ENCODE assay signal across 8 cellular contexts in the genomic region with DNA sequence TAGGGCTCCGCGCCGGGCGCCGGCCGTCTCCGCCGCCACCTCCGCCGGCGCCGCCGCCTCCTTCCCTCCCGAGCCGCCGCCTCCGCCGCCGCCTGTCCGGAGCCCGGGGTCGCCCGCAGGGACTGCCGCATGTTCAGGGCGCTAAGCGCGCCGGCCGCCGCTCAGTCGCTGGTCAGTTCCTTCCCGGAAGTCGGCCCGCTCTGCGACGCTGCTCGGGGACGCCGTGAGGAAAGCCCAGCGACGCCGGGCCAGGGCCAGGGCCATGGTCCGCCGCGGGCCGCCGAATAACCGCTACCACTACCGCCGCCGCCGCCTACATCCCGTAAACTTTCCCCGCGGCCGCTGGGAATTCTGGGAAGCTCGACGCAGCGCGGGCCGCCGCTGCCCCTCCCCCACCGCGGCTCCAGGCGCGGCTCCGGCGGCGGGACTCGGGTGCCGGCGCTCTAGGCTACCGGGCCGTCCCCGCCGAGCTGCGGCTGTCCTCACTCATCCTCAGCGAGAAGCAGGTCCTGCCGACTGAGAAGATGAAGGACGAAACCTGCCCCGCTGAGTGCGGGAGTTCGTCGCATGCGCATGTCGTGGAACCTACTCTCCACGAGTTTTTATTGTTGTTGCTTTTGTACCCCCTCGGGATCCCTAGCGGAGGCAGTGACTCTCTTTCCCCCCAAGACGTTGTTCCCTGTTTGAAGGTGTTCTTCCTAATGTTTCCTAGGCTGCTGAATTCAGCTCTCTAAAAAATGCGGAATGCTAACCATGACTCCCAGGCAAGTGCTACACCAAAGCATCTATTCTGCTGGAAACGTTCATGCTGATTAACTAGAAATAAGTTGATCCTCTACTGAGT. TPM values are rescaled to one million over a fixed set of nuclear protein-coding genes. Genes with fewer than 3 reads are reported as not detected.
DNase-seq lines count a peak whose midpoint lies in the region; ATAC-seq, FAIRE-seq and TF ChIP-seq lines count a peak whose summit lies in the region.

A gene (minus strand): TSS at position 299 of the 844 bp plus-strand sequence. CDS start 339 bp downstream, outside the sequence.

- H3K9me3 Mint-ChIP-seq in Caco-2 (ENCODE audit: unreplicated experiment), result no peaks in the 10 kb centered on the region

- H3K4me1 ChIP-seq in Caco-2, result peaks cover 28% of the 10 kb centered on the region
- peaks cover 27% of the 10 kb centered on the region for H3K4me1 ChIP-seq in OCI-LY3 (ENCODE audit: low read length)
- H3K4me1 ChIP-seq in esophagus squamous epithelium, result peaks cover 0 to 48% (median 0%) of the 10 kb centered on the region in 3 donors

- peak; percentile 51 for FAIRE-seq in HTR-8/SVneo (lab: Jason Lieb, UNC)

- H3K79me2 ChIP-seq in OCI-LY3 (ENCODE audit: low read length), result peaks cover 24% of the 10 kb centered on the region

- H2AFZ ChIP-seq in OCI-LY3 (ENCODE audit: low read depth, low read length), result peak within 1 kb of the TSS; percentile 82

- H3K9me3 ChIP-seq in Caco-2 (no peaks in the 10 kb centered on the region), OCI-LY3 (ENCODE audit: insufficient read depth, low read length) (no peaks in the 10 kb centered on the region), esophagus squamous epithelium (no peaks in the 10 kb centered on the region)

- no peak within 1 kb of the TSS for H3K4me3 Mint-ChIP-seq in Caco-2 (ENCODE audit: unreplicated experiment)

- peak in 3 of 4 donors; percentile 9 to 92 (median 88) for TF ChIP-seq POLR2A in esophagus squamous epithelium (IDR thresholded peaks at IDR 0.05)

- TF ChIP-seq CTCF in Caco-2 (IDR thresholded peaks at IDR 0.05; ENCODE audit: insufficient read depth in 1 of 2, low read depth in 1 of 2, low read length in 1 of 2, severe bottlenecking in 1 of 2, unreplicated experiment in 1 of 2), result no peak
- no peak for TF ChIP-seq CTCF in OCI-LY3 (IDR thresholded peaks at IDR 0.05; ENCODE audit: low read depth, low read length)
- no peak for TF ChIP-seq CTCF in esophagus squamous epithelium (IDR thresholded peaks at IDR 0.05)

- intact Hi-C loops in Caco-2 (cut with micrococcal nuclease; ENCODE audit: unreplicated experiment), result no loop called here
- intact Hi-C loops in esophagus squamous epithelium (cut with DNase I), result no loop called here

- DNase-seq in Caco-2, result peak; percentile 80 to 87
- no peak for DNase-seq in HTR-8/SVneo (ENCODE audit: insufficient read length, low spot score)
- DNase-seq in activated T-cell treated with anti-CD3 and anti-CD28 coated beads, Interleukin-2, amount 50 U/mL, for 48 hours, result peak; percentile 66 to 71
- DNase-seq in esophagus squamous epithelium (lab: John Stamatoyannopoulos, UW), result no peak
- peak; percentile 83 for DNase-seq in myocyte (ENCODE audit: low read depth)
- DNase-seq in stimulated activated naive CD4-positive, alpha-beta T cell (lab: John Stamatoyannopoulos, UW), result peak; percentile 4 to 52 (median 36)

- peak; percentile 25 for ATAC-seq in GM19468 (IDR thresholded peaks at IDR 0.05; ENCODE audit: extremely low read depth, unreplicated experiment)

- peak within 1 kb of the TSS; percentile 77 for H3K9ac ChIP-seq in OCI-LY3 (ENCODE audit: low read length)

- no peaks in the 10 kb centered on the region for H3K36me3 ChIP-seq in Caco-2 (ENCODE audit: control insufficient read depth, insufficient read depth, low read length)
- H3K36me3 ChIP-seq in OCI-LY3 (replicated peaks; ENCODE audit: low read depth, low read length), result no peaks in the 10 kb centered on the region
- H3K36me3 ChIP-seq in esophagus squamous epithelium, result peaks cover 0 to 13% (median 0%) of the 10 kb centered on the region in 3 donors

- H3K27me3 Mint-ChIP-seq in Caco-2 (ENCODE audit: insufficient read depth, unreplicated experiment), result no peaks in the 10 kb centered on the region

- CTCF ChIA-PET in Caco-2 (lab: Charles Lee), result interaction anchor here (0.6 to 1.1 kb wide), 2 partner anchors 106 to 775 kb away, joined by 3 to 5 read pairs; a partner anchor contains a TSS

- H3K27ac ChIP-seq in OCI-LY3 (ENCODE audit: low read length) (no peak within 1 kb of the TSS), esophagus squamous epithelium (peak within 1 kb of the TSS; percentile 90 to 96 (median 92))

- WGBS in esophagus squamous epithelium, 2 donors, result 0 to 1% methylated on average over 39 to 46 of the region's 92 CpGs

- H3K36me3 Mint-ChIP-seq in Caco-2 (ENCODE audit: insufficient read depth, unreplicated experiment), result peaks cover 21% of the 10 kb centered on the region

- POLR2A ChIA-PET in Caco-2 (lab: Charles Lee), result interaction anchor here (0.6 to 1.0 kb wide), 4 partner anchors 9 to 1759 kb away, joined by 3 to 4 read pairs (median 3); no protein-coding TSS in a partner anchor

- no peak within 1 kb of the TSS for H3K27ac Mint-ChIP-seq in Caco-2 (ENCODE audit: unreplicated experiment)

- H4K20me1 ChIP-seq in OCI-LY3 (ENCODE audit: insufficient read depth, low read length), result no peaks in the 10 kb centered on the region

- no peaks in the 10 kb centered on the region for H3K27me3 ChIP-seq in Caco-2 (replicated peaks; ENCODE audit: control insufficient read depth, insufficient read depth, low read length)
- H3K27me3 ChIP-seq in OCI-LY3 (ENCODE audit: low read depth, low read length), result peaks cover 5% of the 10 kb centered on the region; the same call in 1 of the 2 replicates
- H3K27me3 ChIP-seq in esophagus squamous epithelium, result no peaks in the 10 kb centered on the region

- H3K4me3 ChIP-seq in Caco-2 (ENCODE audit: low read depth, low read length) (peak within 1 kb of the TSS; percentile 75), OCI-LY3 (ENCODE audit: low read length) (peak within 1 kb of the TSS; percentile 89), esophagus squamous epithelium (peak within 1 kb of the TSS; percentile 59 to 81 (median 80))

- peak within 1 kb of the TSS; percentile 73 for H3K4me2 ChIP-seq in OCI-LY3 (ENCODE audit: low read length)

- no peaks in the 10 kb centered on the region for H3K4me1 Mint-ChIP-seq in Caco-2 (ENCODE audit: low read depth, unreplicated experiment)

- no TSS peak for BruUV-seq in Caco-2 (replicated peaks; lab: Mats Ljungman, UMichigan)

RNA-seq across cellular contexts. Expression of the gene that starts here (rescaled TPM):
- total RNA-seq in Caco-2 (2022), result 28.0 and 28.3 TPM in 2 replicates
- 10 to 100 TPM; 13.5 to 25.0 (median 19.2) TPM for total RNA-seq in esophagus squamous epithelium
- total RNA-seq in myocyte, result 30.5 and 39.9 TPM in 2 replicates
- 18.0 TPM for polyA plus RNA-seq in myocyte (2012)

Comparison
In these comparisons a context has a peak if more than half of its experiments do, and no peak if none do; other contexts are left out.
1. DNase-seq: peak in Caco-2 (2 of 2), activated T-cell treated with anti-CD3 and anti-CD28 coated beads, Interleukin-2, amount 50 U/mL, for 48 hours (2 of 2), myocyte (single experiment) and stimulated activated naive CD4-positive, alpha-beta T cell (6 of 6); none in HTR-8/SVneo (single experiment) and esophagus squamous epithelium (single experiment).
2. Peak in every context shown above with its lines, with median percentiles within 50 percentile points of each other: H3K4me3 ChIP-seq.